ENCODE assay signal across 10 cellular contexts in the genomic region with DNA sequence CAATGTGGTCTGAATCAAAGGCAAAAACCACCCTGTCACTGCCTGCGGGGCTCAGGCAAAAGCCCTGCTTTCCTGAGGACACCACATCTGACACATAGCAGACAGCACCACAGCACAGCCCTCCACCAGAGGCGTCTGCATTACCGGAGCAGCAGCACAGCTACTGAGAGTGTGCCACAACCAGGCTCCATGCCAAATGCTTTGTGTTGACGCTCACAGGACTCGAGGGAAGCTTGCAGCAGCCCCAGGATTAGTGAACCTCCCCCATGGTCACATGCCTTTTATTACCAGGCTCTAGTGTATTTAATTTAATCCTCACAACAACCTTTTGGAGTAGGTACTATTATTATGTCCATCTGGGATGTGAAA. TPM values are rescaled to one million over a fixed set of nuclear protein-coding genes. Genes with fewer than 3 reads are reported as not detected.
DNase-seq lines count a peak whose midpoint lies in the region; ATAC-seq and TF ChIP-seq lines count a peak whose summit lies in the region.
"Had no signal": no experiment of that assay in that cellular context is flagged by ENCODE, and none has a peak within 500 bp of the region (broad histone marks: within the 10 kb centered on the region; RNA-seq: fewer than 3 reads in every experiment).

No MANE protein-coding gene starts in this region.

- DNase-seq in NCI-H1436 (lab: John Stamatoyannopoulos, UW) (peak; percentile 13), NCI-H1436 treated with DMSO at 0.1 percent for 48 hours (lab: John Stamatoyannopoulos, UW) (no peak), RPMI7951 (ENCODE audit: low read depth) (peak; percentile 98), fibroblast of the aortic adventitia (ENCODE audit: low read depth) (peak; percentile 58), retinal pigment epithelial cell (ENCODE audit: low read depth) (peak; percentile 97)

- TF ChIP-seq CTCF in fibroblast of the aortic adventitia (IDR thresholded peaks at IDR 0.05; ENCODE audit: insufficient read depth, low read length) (no peak), retinal pigment epithelial cell (conservative IDR thresholded peaks at IDR 0.05; ENCODE audit: low read depth, low read length) (peak; percentile 28)

- no peak for ATAC-seq in HG03460 (IDR thresholded peaks at IDR 0.05; ENCODE audit: unreplicated experiment)
- no peak for ATAC-seq in HG03521 (IDR thresholded peaks at IDR 0.05; ENCODE audit: unreplicated experiment)
- no peak for ATAC-seq in GM19452 (IDR thresholded peaks at IDR 0.05; ENCODE audit: unreplicated experiment)
- ATAC-seq: GM23338 had no signal

- no peak overlapping the region for H3K4me3 ChIP-seq in fibroblast of the aortic adventitia (ENCODE audit: low read depth, low read length)
- H3K4me3 ChIP-seq in retinal pigment epithelial cell (ENCODE audit: low read length) = no peak overlapping the region
- H3K4me3 ChIP-seq: A549, GM23338 had no signal

RNA-seq across cellular contexts. Expression of a gene that starts 12.6 kb away (rescaled TPM):
- total RNA-seq in RPMI7951 (2014; rRNA removed; shearing (Covaris generic)) = 13.3 and 14.0 TPM in 2 replicates
- 17.8 and 43.4 TPM in 2 replicates for total RNA-seq in fibroblast of the aortic adventitia (ENCODE audit: low replicate concordance)

RNA-seq across cellular contexts. Expression of a gene that starts 12.8 kb away (rescaled TPM):
- 4.9 and 6.0 TPM in 2 replicates for total RNA-seq in RPMI7951 (2014; rRNA removed; shearing (Covaris generic))
- 5.5 and 7.8 TPM in 2 replicates for total RNA-seq in fibroblast of the aortic adventitia (ENCODE audit: low replicate concordance)

RNA-seq across cellular contexts. Expression of a gene that starts 53.7 kb away (rescaled TPM):
- total RNA-seq in RPMI7951 (2014; rRNA removed; shearing (Covaris generic)) = 0.59 and 2.2 TPM in 2 replicates
- 0.74 and 1.8 TPM in 2 replicates for total RNA-seq in fibroblast of the aortic adventitia (ENCODE audit: low replicate concordance)
- total RNA-seq: GM23338 had no signal

RNA-seq across cellular contexts. Expression of a gene that starts 54.2 kb away (rescaled TPM):
- total RNA-seq in RPMI7951 (2014; rRNA removed; shearing (Covaris generic)) = 16.2 and 18.5 TPM in 2 replicates
- total RNA-seq in fibroblast of the aortic adventitia (ENCODE audit: low replicate concordance) = 27.2 and 40.3 TPM in 2 replicates
